Comparison of ENCODE assay signal across 29 cellular contexts in genomic region chr5:157959355-157959754, GRCh38.
"Had no signal": no experiment of that assay in that cellular context is flagged by ENCODE, and none has a peak within 500 bp of the region (broad histone marks: within the 10 kb centered on the region; RNA-seq: fewer than 3 reads in every experiment).

No MANE protein-coding gene starts in this region.

- ATAC-seq: body of pancreas; effector memory CD8-positive, alpha-beta T cell; naive thymus-derived CD8-positive, alpha-beta T cell; psoas muscle; right cardiac atrium had no signal

- H2AFZ ChIP-seq: parathyroid adenoma had no signal

- H3K27ac ChIP-seq: adrenal gland, body of pancreas, colonic mucosa, dorsolateral prefrontal cortex, parathyroid adenoma, psoas muscle had no signal

- H3K4me1 ChIP-seq: adrenal gland, body of pancreas, colonic mucosa, parathyroid adenoma, psoas muscle had no signal

- H3K4me3 ChIP-seq: adrenal gland, body of pancreas, colonic mucosa, dorsolateral prefrontal cortex, psoas muscle, transverse colon had no signal

- FAIRE-seq: kidney had no signal

- DNase-seq: activated CD4-positive, alpha-beta memory T cell treated with anti-CD3 and anti-CD28 coated beads for 36 hours; activated CD4-positive, alpha-beta T cell treated with anti-CD3 and anti-CD28 coated beads, Interleukin-2, amount 10 ng/mL, durations not matched to agents 24 days and 14 days; activated CD4-positive, CD25-positive, alpha-beta regulatory T cell treated with anti-CD3 and anti-CD28 coated beads, Interleukin-2, amount 50 U/mL, for 72 hours; activated CD8-positive, alpha-beta memory T cell treated with anti-CD3 and anti-CD28 coated beads, Interleukin-2, amount 50 U/mL, for 4 hours; activated effector memory CD4-positive, alpha-beta T cell treated with anti-CD3 and anti-CD28 coated beads, Interleukin-2, amount 50 U/mL, for 16 hours; activated naive CD4-positive, alpha-beta T cell treated with anti-CD3 and anti-CD28 coated beads for 36 hours; activated naive CD8-positive, alpha-beta T cell treated with anti-CD3 and anti-CD28 coated beads for 36 hours; activated T-cell treated with anti-CD3 and anti-CD28 coated beads, Interleukin-2, amount 50 U/mL, for 1 hour; adrenal gland; aorta; body of pancreas; cerebellar nuclear complex; colonic mucosa; dorsolateral prefrontal cortex; effector memory CD8-positive, alpha-beta T cell; erythroblast; foreskin fibroblast; head of caudate nucleus; hypothalamus; immature natural killer cell; kidney; naive thymus-derived CD8-positive, alpha-beta T cell; nucleus accumbens; psoas muscle; right cardiac atrium; stimulated activated CD4-positive, alpha-beta T cell treated with anti-CD3 and anti-CD28 coated beads, Interleukin-2, amount 100 ng/mL, for 48 hours; stimulated activated naive CD4-positive, alpha-beta T cell treated with Interleukin-2 at 50 U/mL for 16 hours; transverse colon had no signal

- H3K9me3 ChIP-seq: adrenal gland, body of pancreas, colonic mucosa, psoas muscle, transverse colon had no signal

- H3K79me2 ChIP-seq: parathyroid adenoma had no signal

- H3K9ac ChIP-seq: parathyroid adenoma had no signal

- H3K36me3 ChIP-seq: adrenal gland, colonic mucosa, transverse colon had no signal

- H3K27me3 ChIP-seq: adrenal gland, body of pancreas, colonic mucosa, transverse colon had no signal
